ENCODE assay signal across 12 cellular contexts in genomic region chr11:12678092-12678491, GRCh38. TPM values are rescaled to one million over a fixed set of nuclear protein-coding genes. Genes with fewer than 3 reads are reported as not detected.
A peak's percentile ranks its signal among the peaks of the same experiment; 100 is the strongest.
DNase-seq lines count a peak whose midpoint lies in the region; ATAC-seq and TF ChIP-seq lines count a peak whose summit lies in the region.
"Had no signal": no experiment of that assay in that cellular context is flagged by ENCODE, and none has a peak within 500 bp of the region (broad histone marks: within the 10 kb centered on the region; RNA-seq: fewer than 3 reads in every experiment).

No MANE protein-coding gene starts in this region.

- H3K36me3 ChIP-seq in MG63 (peaks cover 53% of the 10 kb centered on the region), mesodermal cell (ENCODE audit: control insufficient read depth, insufficient read depth, low read length) (peaks cover 35% of the 10 kb centered on the region), thyroid gland (no peaks in the 10 kb centered on the region), suprapubic skin (no peaks in the 10 kb centered on the region)

- 66 to 80% methylated on average over 3 of the region's 3 CpGs for WGBS in mesodermal cell (ENCODE audit: insufficient coverage in 2 of 2), 2 experiments
- 17 to 36% methylated on average over 3 of the region's 3 CpGs for WGBS in thyroid gland, 2 donors
- WGBS in suprapubic skin = 77% methylated on average over 3 of the region's 3 CpGs

- no peaks in the 10 kb centered on the region for H3K9me3 Mint-ChIP-seq in chondrocyte (ENCODE audit: low read depth)

- H3K27me3 Mint-ChIP-seq in chondrocyte (ENCODE audit: low read depth) = no peaks in the 10 kb centered on the region

- H3K9me3 ChIP-seq in MG63 (no peaks in the 10 kb centered on the region), mesodermal cell (ENCODE audit: control insufficient read depth, low read length) (no peaks in the 10 kb centered on the region), thyroid gland (no peaks in the 10 kb centered on the region), suprapubic skin (no peaks in the 10 kb centered on the region)

- H3K4me1 Mint-ChIP-seq in chondrocyte (ENCODE audit: low read depth) = peaks cover 78% of the 10 kb centered on the region

- no peak for TF ChIP-seq CTCF in chondrocyte (IDR thresholded peaks at IDR 0.05)
- no peak for TF ChIP-seq CTCF in thyroid gland (IDR thresholded peaks at IDR 0.05)
- no peak for TF ChIP-seq CTCF in suprapubic skin (IDR thresholded peaks at IDR 0.05)

- H3K4me3 ChIP-seq in MG63 = peak overlapping the region; percentile 67
- H3K4me3 ChIP-seq in mesodermal cell (ENCODE audit: extremely low read depth, insufficient read depth, low read length, poor library complexity, severe bottlenecking) = peak overlapping the region; percentile 60
- no peak overlapping the region for H3K4me3 ChIP-seq in thyroid gland (replicated peaks in 1 of 3)
- H3K4me3 ChIP-seq in suprapubic skin = no peak overlapping the region

- intact Hi-C loops in thyroid gland (cut with DNase I) = loop anchor here (10.0 kb wide), 1 partner anchor 117 kb away; no protein-coding TSS in a partner anchor

- TF ChIP-seq EP300 in suprapubic skin (IDR thresholded peaks at IDR 0.05) = no peak

- H3K4me1 ChIP-seq in mesodermal cell (ENCODE audit: control insufficient read depth, insufficient read depth, low read length, poor library complexity, severe bottlenecking) = peaks cover 54% of the 10 kb centered on the region
- H3K4me1 ChIP-seq in thyroid gland = peaks cover 57 to 64% of the 10 kb centered on the region in 2 donors
- peaks cover 47% of the 10 kb centered on the region for H3K4me1 ChIP-seq in suprapubic skin

- TF ChIP-seq POLR2A in thyroid gland (IDR thresholded peaks at IDR 0.05) = peak in 1 of 2 donors; percentile 18
- no peak for TF ChIP-seq POLR2A in suprapubic skin (IDR thresholded peaks at IDR 0.05)

- no peaks in the 10 kb centered on the region for H3K36me3 Mint-ChIP-seq in chondrocyte (ENCODE audit: low read depth)

- no peak for ATAC-seq in HG02763 (IDR thresholded peaks at IDR 0.05; ENCODE audit: unreplicated experiment)

- DNase-seq in MG63 = no peak
- DNase-seq in chondrocyte (ENCODE audit: low spot score) = no peak
- DNase-seq in thyroid gland = peak in 1 of 2 donors; percentile 29
- DNase-seq in suprapubic skin (ENCODE audit: low spot score in 2 of 2) = no peak
- no peak for DNase-seq in RKO (ENCODE audit: low spot score)
- no peak for DNase-seq in SK-N-DZ (ENCODE audit: low spot score)
- DNase-seq: activated CD4-positive, alpha-beta T cell treated with anti-CD3 and anti-CD28 coated beads for 48 hours; activated gamma-delta T cell; cerebellar nuclear complex; NCI-H345 had no signal

- H3K27ac Mint-ChIP-seq in chondrocyte (ENCODE audit: unreplicated experiment) = peak overlapping the region; percentile 97

- H3K27me3 ChIP-seq in MG63 (no peaks in the 10 kb centered on the region), thyroid gland (no peaks in the 10 kb centered on the region), suprapubic skin (no peaks in the 10 kb centered on the region)

- H3K27ac ChIP-seq in mesodermal cell (ENCODE audit: low read depth, low read length, severe bottlenecking) (peak overlapping the region; percentile 98), thyroid gland (peak overlapping the region; percentile 3 to 99 (median 95)), suprapubic skin (no peak overlapping the region)

- H3K4me3 Mint-ChIP-seq in chondrocyte (ENCODE audit: unreplicated experiment) = peak overlapping the region; percentile 89

RNA-seq across cellular contexts. Expression of gene TEAD1, which starts 3.9 kb away (rescaled TPM):
- 16.9 and 17.5 TPM in 2 replicates for total RNA-seq in MG63 (2014; rRNA removed; shearing (Covaris generic); ENCODE audit: low replicate concordance)
- total RNA-seq in chondrocyte = 128 to 137 TPM (median 135 TPM) in 3 replicates
- polyA plus RNA-seq in mesodermal cell (2013, experiment 1 of 2) = 136 TPM
- 133 TPM for polyA plus RNA-seq in mesodermal cell (2013, experiment 2 of 2)
- total RNA-seq in thyroid gland = 100 to 1,000 TPM in 1 of 4 donors, 10 to 100 TPM in 3; 71.5 to 109 (median 88.5) TPM
- 10 to 100 TPM; 60.3 to 84.8 (median 72.4) TPM for total RNA-seq in suprapubic skin
- 29.0 and 44.2 TPM in 2 replicates for polyA plus RNA-seq in SK-N-DZ (2014; cell fraction: cytosol; rRNA removed)
- 23.3 and 31.1 TPM in 2 replicates for polyA plus RNA-seq in SK-N-DZ (2014; cell fraction: nucleus; rRNA removed)

Comparison
In these comparisons a context has a peak if more than half of its experiments do, and no peak if none do; other contexts are left out.
1. H3K4me3 ChIP-seq: peak in MG63 (single experiment) and mesodermal cell (single experiment); none in thyroid gland (0 of 3) and suprapubic skin (single experiment).